ENCODE assay signal across 16 cellular contexts in genomic region chr4:108355523-108356208, GRCh38.
DNase-seq lines count a peak whose midpoint lies in the region; ATAC-seq, FAIRE-seq and TF ChIP-seq lines count a peak whose summit lies in the region.
"Had no signal": no experiment of that assay in that cellular context is flagged by ENCODE, and none has a peak within 500 bp of the region (broad histone marks: within the 10 kb centered on the region; RNA-seq: fewer than 3 reads in every experiment).

No MANE protein-coding gene starts in this region.

- peak overlapping the region; percentile 67 for H3K27ac ChIP-seq in effector memory CD4-positive, alpha-beta T cell (ENCODE audit: insufficient read depth, low read length, poor library complexity, severe bottlenecking)
- H3K27ac ChIP-seq: 22Rv1, PC-9, right lobe of liver, thoracic aorta had no signal

- H3K27ac Mint-ChIP-seq in activated CD4-positive, alpha-beta T cell treated with anti-CD3 and anti-CD28 coated beads, Interleukin-2, amount 10 ng/mL, durations not matched to agents 24 days and 14 days, result peak overlapping the region; percentile 26

- TF ChIP-seq POLR2A in GM12892 (IDR thresholded peaks at IDR 0.05; ENCODE audit: low read depth, low read length), result no peak

- peaks cover 24% of the 10 kb centered on the region for H3K4me1 ChIP-seq in effector memory CD4-positive, alpha-beta T cell (ENCODE audit: control insufficient read depth, insufficient read depth, low read length, poor library complexity, severe bottlenecking)
- H3K4me1 ChIP-seq: right lobe of liver had no signal

- no peak overlapping the region for H3K4me3 ChIP-seq in effector memory CD4-positive, alpha-beta T cell (ENCODE audit: insufficient read depth, low read depth, low read length, poor library complexity, severe bottlenecking)
- H3K4me3 ChIP-seq: GM12878, PC-9, right lobe of liver, thoracic aorta had no signal

- H3K36me3 Mint-ChIP-seq in activated CD4-positive, alpha-beta T cell treated with anti-CD3 and anti-CD28 coated beads, Interleukin-2, amount 10 ng/mL, durations not matched to agents 24 days and 14 days (ENCODE audit: low read depth), result no peaks in the 10 kb centered on the region

- peaks cover 52% of the 10 kb centered on the region for H3K4me1 Mint-ChIP-seq in activated CD4-positive, alpha-beta T cell treated with anti-CD3 and anti-CD28 coated beads, Interleukin-2, amount 10 ng/mL, durations not matched to agents 24 days and 14 days

- no peaks in the 10 kb centered on the region for H3K27me3 Mint-ChIP-seq in activated CD4-positive, alpha-beta T cell treated with anti-CD3 and anti-CD28 coated beads, Interleukin-2, amount 10 ng/mL, durations not matched to agents 24 days and 14 days

- DNase-seq in DMS53 (lab: John Stamatoyannopoulos, UW) (peak; percentile 9), DMS53 treated with DMSO at 0.1 percent for 48 hours (lab: John Stamatoyannopoulos, UW; ENCODE audit: unreplicated experiment) (no peak), DMS 273 treated with DMSO at 0.1 percent for 48 hours (lab: John Stamatoyannopoulos, UW) (peak; percentile 85), GM19240 (ENCODE audit: insufficient read length, low spot score) (no peak), GM12892 (ENCODE audit: insufficient read length) (no peak)
- DNase-seq in activated CD4-positive, alpha-beta T cell treated with anti-CD3 and anti-CD28 coated beads, Interleukin-2, amount 10 ng/mL, durations not matched to agents 24 days and 14 days, result peak; percentile 88
- DNase-seq in effector memory CD4-positive, alpha-beta T cell, result no peak
- DNase-seq: GOT3, NCI-H1694 treated with DMSO at 0.1 percent for 48 hours, PC-9, right lobe of liver, T1000 had no signal

- H3K27me3 ChIP-seq in effector memory CD4-positive, alpha-beta T cell (replicated peaks; ENCODE audit: control insufficient read depth, insufficient read depth, low read length, poor library complexity, severe bottlenecking), result no peaks in the 10 kb centered on the region
- H3K27me3 ChIP-seq: right lobe of liver had no signal

- H3K36me3 ChIP-seq in effector memory CD4-positive, alpha-beta T cell (ENCODE audit: control insufficient read depth, insufficient read depth, low read length), result no peaks in the 10 kb centered on the region
- H3K36me3 ChIP-seq: right lobe of liver, thoracic aorta had no signal

- no peak for ATAC-seq in HG03521 (IDR thresholded peaks at IDR 0.05; ENCODE audit: unreplicated experiment)
- ATAC-seq: GM12878, right lobe of liver had no signal

- intact Hi-C loops in activated CD4-positive, alpha-beta T cell treated with anti-CD3 and anti-CD28 coated beads, Interleukin-2, amount 10 ng/mL, durations not matched to agents 24 days and 14 days (cut with micrococcal nuclease), result loop anchor here (5.0 kb wide), 4 partner anchors 77 to 323 kb away; partner anchors contain the start of gene LEF1

- FAIRE-seq in GM12892 (lab: Jason Lieb, UNC), result no peak
- FAIRE-seq: GM12878 had no signal

- H3K4me3 Mint-ChIP-seq in activated CD4-positive, alpha-beta T cell treated with anti-CD3 and anti-CD28 coated beads, Interleukin-2, amount 10 ng/mL, durations not matched to agents 24 days and 14 days, result peak overlapping the region; percentile 71

- H3K9me3 Mint-ChIP-seq in activated CD4-positive, alpha-beta T cell treated with anti-CD3 and anti-CD28 coated beads, Interleukin-2, amount 10 ng/mL, durations not matched to agents 24 days and 14 days, result no peaks in the 10 kb centered on the region

- no peaks in the 10 kb centered on the region for H3K9me3 ChIP-seq in effector memory CD4-positive, alpha-beta T cell (ENCODE audit: control insufficient read depth, low read length)
- H3K9me3 ChIP-seq: right lobe of liver, thoracic aorta had no signal

Comparison
In these comparisons a context has a peak if more than half of its experiments do, and no peak if none do; other contexts are left out.
1. DNase-seq: peak in DMS53 (single experiment), DMS 273 treated with DMSO at 0.1 percent for 48 hours (single experiment) and activated CD4-positive, alpha-beta T cell treated with anti-CD3 and anti-CD28 coated beads, Interleukin-2, amount 10 ng/mL, durations not matched to agents 24 days and 14 days (single experiment); none in DMS53 treated with DMSO at 0.1 percent for 48 hours (single experiment), effector memory CD4-positive, alpha-beta T cell (0 of 3), GM19240 (single experiment) and GM12892 (single experiment).